Comparison of ENCODE assay signal across 1 cellular context in genomic region chr16:8621572-8622314, GRCh38.
TF ChIP-seq lines count a peak whose summit lies in the region.

TSS of gene METTL22 (plus strand) at chr16:8621698. CDS start at chr16:8625666, 3,968 bp downstream.

TF ChIP-seq in K562, 482 proteins besides CTCF, POLR2A, EP300 and RAD21 (continued from another document and continues in another):
- no peak for TF ChIP-seq NR4A1 (CRISPR knock-in tag; IDR thresholded peaks at IDR 0.05)
- no peak for TF ChIP-seq NR4A1 (tag; IDR thresholded peaks at IDR 0.05)
- TF ChIP-seq CTBP1 (IDR thresholded peaks at IDR 0.05; ENCODE audit: borderline replicate concordance): peak; percentile 32; the same call in 1 of the 2 replicates
- TF ChIP-seq CSDE1 (IDR thresholded peaks at IDR 0.05): no peak
- no peak for TF ChIP-seq ZNF609 (CRISPR knock-in tag; IDR thresholded peaks at IDR 0.05; ENCODE audit: borderline replicate concordance)
- TF ChIP-seq SMARCB1 (IDR thresholded peaks at IDR 0.05; ENCODE audit: insufficient read length, low read depth): no peak
- no peak for TF ChIP-seq TBL1XR1 (IDR thresholded peaks at IDR 0.05; ENCODE audit: low read length in 2 of 2)
- no peak for TF ChIP-seq ELK3 (CRISPR knock-in tag; IDR thresholded peaks at IDR 0.05)
- peak; percentile 98 for TF ChIP-seq NRF1 (conservative IDR thresholded peaks at IDR 0.05 in 1 of 2, IDR thresholded peaks at IDR 0.05 in 1 of 2)
- TF ChIP-seq ZFP30 (CRISPR knock-in tag; IDR thresholded peaks at IDR 0.05; ENCODE audit: borderline replicate concordance): no peak
- TF ChIP-seq MTA3 (IDR thresholded peaks at IDR 0.05; ENCODE audit: borderline replicate concordance): peak; percentile 22; the same call in 1 of the 2 replicates
- peak; percentile 87 for TF ChIP-seq POLR2G (IDR thresholded peaks at IDR 0.05; ENCODE audit: low read depth, low read length)
- peak; percentile 67; the same call in 1 of the 2 replicates for TF ChIP-seq ZBTB9 (CRISPR knock-in tag; IDR thresholded peaks at IDR 0.05)
- no peak for TF ChIP-seq HIVEP1 (CRISPR knock-in tag; IDR thresholded peaks at IDR 0.05)
- peak; percentile 79 for TF ChIP-seq RBBP5 (IDR thresholded peaks at IDR 0.05; ENCODE audit: borderline replicate concordance, insufficient read depth, low read length, poor library complexity, severe bottlenecking)
- TF ChIP-seq ASH1L (IDR thresholded peaks at IDR 0.05; ENCODE audit: borderline replicate concordance, low read depth, partially characterized antibody): no peak
- 0 out of 2 replicates have a peak, but pooled peaks have one; percentile 43 for TF ChIP-seq TAF7 (tag; IDR thresholded peaks at IDR 0.05)
- TF ChIP-seq SFPQ (IDR thresholded peaks at IDR 0.05; ENCODE audit: low read depth, low read length): no peak
- peak; percentile 92 for TF ChIP-seq ZBTB2 (IDR thresholded peaks at IDR 0.05)
- TF ChIP-seq DACH1 (IDR thresholded peaks at IDR 0.05; ENCODE audit: partially characterized antibody): no peak
- TF ChIP-seq ZBTB49 (CRISPR knock-in tag; IDR thresholded peaks at IDR 0.05; ENCODE audit: borderline replicate concordance): no peak
- TF ChIP-seq SNIP1 (IDR thresholded peaks at IDR 0.05; ENCODE audit: low read depth): no peak
- TF ChIP-seq GABPB1 (CRISPR knock-in tag; IDR thresholded peaks at IDR 0.05): 0 out of 2 replicates have a peak, but pooled peaks have one; percentile 19
- TF ChIP-seq KHSRP (IDR thresholded peaks at IDR 0.05): no peak
- no peak for TF ChIP-seq POU5F1 (IDR thresholded peaks at IDR 0.05; ENCODE audit: borderline replicate concordance, low read depth, low read length, partially characterized antibody)
- TF ChIP-seq ZNF316 (IDR thresholded peaks at IDR 0.05): no peak
- TF ChIP-seq PREB (CRISPR knock-in tag; IDR thresholded peaks at IDR 0.05): no peak
- TF ChIP-seq ETV5 (CRISPR knock-in tag; IDR thresholded peaks at IDR 0.05; ENCODE audit: low read depth): no peak
- no peak for TF ChIP-seq ZNF3 (CRISPR knock-in tag; IDR thresholded peaks at IDR 0.05)
- no peak for TF ChIP-seq ZNF384 (IDR thresholded peaks at IDR 0.05; ENCODE audit: low read depth, low read length)
- TF ChIP-seq CREM (IDR thresholded peaks at IDR 0.05; ENCODE audit: low read depth): peak; percentile 72
- no peak for TF ChIP-seq BCOR (IDR thresholded peaks at IDR 0.05)
- TF ChIP-seq IRF1 (CRISPR knock-in tag; IDR thresholded peaks at IDR 0.05; ENCODE audit: borderline replicate concordance): no peak
- TF ChIP-seq DMBX1 (CRISPR knock-in tag; IDR thresholded peaks at IDR 0.05; ENCODE audit: borderline replicate concordance): no peak
- TF ChIP-seq ZZZ3 (IDR thresholded peaks at IDR 0.05): no peak
- no peak for TF ChIP-seq GABPA (tag; conservative IDR thresholded peaks at IDR 0.05; ENCODE audit: low read depth)
- TF ChIP-seq CREB1 (IDR thresholded peaks at IDR 0.05): peak; percentile 50
- no peak; the same call in 1 of the 2 replicates for TF ChIP-seq CREB1 (CRISPR knock-in tag; IDR thresholded peaks at IDR 0.05)
- peak; percentile 19; the same call in 1 of the 2 replicates for TF ChIP-seq MBD2 (IDR thresholded peaks at IDR 0.05; ENCODE audit: borderline replicate concordance, low read depth)
- TF ChIP-seq TSHZ1 (CRISPR knock-in tag; IDR thresholded peaks at IDR 0.05): no peak
- no peak for TF ChIP-seq MAFF (IDR thresholded peaks at IDR 0.05; ENCODE audit: low read length)
- no peak for TF ChIP-seq NONO (IDR thresholded peaks at IDR 0.05; ENCODE audit: low read depth in 2 of 2, low read length in 1 of 2)
- TF ChIP-seq KAT7 (CRISPR knock-in tag; IDR thresholded peaks at IDR 0.05; ENCODE audit: borderline replicate concordance): no peak
- TF ChIP-seq ZKSCAN3 (CRISPR knock-in tag; IDR thresholded peaks at IDR 0.05): no peak
